9 cellular contexts compared by ENCODE assay signal in genomic region chr17:32267690-32268205, GRCh38. TPM values are rescaled to one million over a fixed set of nuclear protein-coding genes. Genes with fewer than 3 reads are reported as not detected.
A peak's percentile ranks its signal among the peaks of the same experiment; 100 is the strongest.
DNase-seq lines count a peak whose midpoint lies in the region; ATAC-seq and TF ChIP-seq lines count a peak whose summit lies in the region.
"Had no signal": no experiment of that assay in that cellular context is flagged by ENCODE, and none has a peak within 500 bp of the region (broad histone marks: within the 10 kb centered on the region; RNA-seq: fewer than 3 reads in every experiment).

No MANE protein-coding gene starts in this region.

- H3K36me3 ChIP-seq in PC-3 (ENCODE audit: low read depth, low read length) (no peaks in the 10 kb centered on the region), MG63 (no peaks in the 10 kb centered on the region)

- H3K4me1 Mint-ChIP-seq in MCF 10A (ENCODE audit: insufficient read depth, unreplicated experiment) (peaks cover 6% of the 10 kb centered on the region), nephron (peaks cover 17% of the 10 kb centered on the region)

- peak; percentile 77 for ATAC-seq in PC-3
- no peak for ATAC-seq in activated CD4-positive, CD25-positive, alpha-beta regulatory T cell treated with anti-CD3 and anti-CD28 coated beads, Interleukin-2, amount 50 U/mL, for 24 hours

- peak overlapping the region; percentile 56 for H3K4me3 Mint-ChIP-seq in MCF 10A (ENCODE audit: unreplicated experiment)
- peak overlapping the region; percentile 72 to 80 (median 77) for H3K4me3 Mint-ChIP-seq in nephron

- H3K79me2 ChIP-seq in PC-3 (ENCODE audit: low read length) = no peaks in the 10 kb centered on the region

- no peaks in the 10 kb centered on the region for H3F3A ChIP-seq in PC-3 (ENCODE audit: low read length, unreplicated experiment)

- no peaks in the 10 kb centered on the region for H3K4me1 ChIP-seq in PC-3 (ENCODE audit: insufficient read depth, low read length)

- no peak overlapping the region for H3K4me3 ChIP-seq in PC-3 (ENCODE audit: low read length)
- H3K4me3 ChIP-seq in MG63 = no peak overlapping the region

- H3K9me3 Mint-ChIP-seq in MCF 10A (ENCODE audit: unreplicated experiment) = no peaks in the 10 kb centered on the region
- no peaks in the 10 kb centered on the region for H3K9me3 Mint-ChIP-seq in nephron
- H3K9me3 Mint-ChIP-seq: dendritic cell treated with granulocyte-macrophage colony-stimulating factor and Interleukin-4, amounts not matched to agents 40 ng/mL and 50 ng/mL, for 4 days had no signal

- H3K27ac Mint-ChIP-seq in MCF 10A (ENCODE audit: low read depth, unreplicated experiment) (no peak overlapping the region), nephron (no peak overlapping the region)
- H3K27ac Mint-ChIP-seq: dendritic cell treated with granulocyte-macrophage colony-stimulating factor and Interleukin-4, amounts not matched to agents 40 ng/mL and 50 ng/mL, for 4 days had no signal

- H3K36me3 Mint-ChIP-seq in MCF 10A (ENCODE audit: insufficient read depth, unreplicated experiment) = no peaks in the 10 kb centered on the region
- H3K36me3 Mint-ChIP-seq in nephron (ENCODE audit: low read depth) = no peaks in the 10 kb centered on the region

- no peak overlapping the region for H3K9ac ChIP-seq in PC-3 (ENCODE audit: low read length)

- H3K27me3 Mint-ChIP-seq in MCF 10A (ENCODE audit: insufficient read depth, unreplicated experiment) = peaks cover 90% of the 10 kb centered on the region
- peaks cover 90% of the 10 kb centered on the region for H3K27me3 Mint-ChIP-seq in nephron (ENCODE audit: low read depth)

- CTCF ChIA-PET in PC-3 (lab: Charles Lee) (no interaction called here), MCF 10A (lab: Yijun Ruan, JAX) (no interaction called here), HEK293T (lab: Yijun Ruan, JAX) (no interaction called here)

- BruUV-seq in PC-3 (replicated peaks; lab: Mats Ljungman, UMichigan) = no TSS peak
- BruUV-seq in MCF 10A (replicated peaks; lab: Mats Ljungman, UMichigan) = no TSS peak

- H3K9me3 ChIP-seq in PC-3 (ENCODE audit: low read length) = no peaks in the 10 kb centered on the region
- H3K9me3 ChIP-seq in MG63 = no peaks in the 10 kb centered on the region

- TF ChIP-seq CTCF in PC-3 (conservative IDR thresholded peaks at IDR 0.05; ENCODE audit: low read depth, low read length) = no peak
- no peak for TF ChIP-seq CTCF in MCF 10A (IDR thresholded peaks at IDR 0.05; ENCODE audit: unreplicated experiment)
- TF ChIP-seq CTCF in nephron (IDR thresholded peaks at IDR 0.05; ENCODE audit: unreplicated experiment in 3 of 3) = no peak

- no peaks in the 10 kb centered on the region for H3K9me2 ChIP-seq in PC-3 (replicated peaks; ENCODE audit: low read length)

- no peak overlapping the region for H3K27ac ChIP-seq in PC-3 (ENCODE audit: low read length)

- intact Hi-C loops in PC-3 (cut with micrococcal nuclease) = no loop called here
- intact Hi-C loops in MCF 10A (cut with micrococcal nuclease) = no loop called here

- H3K4me2 ChIP-seq in PC-3 (ENCODE audit: low read length) = no peak overlapping the region

- DNase-seq in DMS53 treated with DMSO at 0.1 percent for 48 hours (lab: John Stamatoyannopoulos, UW; ENCODE audit: unreplicated experiment) (peak; percentile 36), PC-3 (no peak), MCF 10A (ENCODE audit: unreplicated experiment) (peak; percentile 25), HEK293T (ENCODE audit: extremely low spot score) (no peak), MG63 (no peak), germinal center (ENCODE audit: low spot score) (no peak)

- POLR2A ChIA-PET in PC-3 (lab: Charles Lee; ENCODE audit: unreplicated experiment) = no interaction called here
- POLR2A ChIA-PET in MCF 10A (lab: Yijun Ruan, JAX) = no interaction called here
- POLR2A ChIA-PET in HEK293T (lab: Yijun Ruan, JAX) = no interaction called here

- peaks cover 47% of the 10 kb centered on the region for H3K27me3 ChIP-seq in PC-3 (ENCODE audit: low read length)
- peaks cover 32% of the 10 kb centered on the region for H3K27me3 ChIP-seq in MG63

- no peaks in the 10 kb centered on the region for H4K20me1 ChIP-seq in PC-3 (ENCODE audit: low read length)

- H2AFZ ChIP-seq in PC-3 (ENCODE audit: low read length) = no peak overlapping the region

TF ChIP-seq in HEK293T, 16 proteins besides CTCF, POLR2A, EP300 and RAD21:
- TF ChIP-seq SP1 (IDR thresholded peaks at IDR 0.05) (no peak), TARDBP (IDR thresholded peaks at IDR 0.05) (no peak), FOXK2 (IDR thresholded peaks at IDR 0.05) (no peak), SUZ12 (IDR thresholded peaks at IDR 0.05) (no peak), ARNT (IDR thresholded peaks at IDR 0.05) (no peak), LEF1 (IDR thresholded peaks at IDR 0.05; ENCODE audit: borderline replicate concordance) (no peak), ZNF384 (IDR thresholded peaks at IDR 0.05) (no peak), FOXM1 (IDR thresholded peaks at IDR 0.05; ENCODE audit: borderline replicate concordance) (no peak), L3MBTL2 (conservative IDR thresholded peaks at IDR 0.05) (no peak), BHLHE40 (IDR thresholded peaks at IDR 0.05; ENCODE audit: borderline replicate concordance) (no peak), FOXA1 (IDR thresholded peaks at IDR 0.05) (no peak), ELF4 (IDR thresholded peaks at IDR 0.05) (no peak), HDGF (IDR thresholded peaks at IDR 0.05; ENCODE audit: borderline replicate concordance) (no peak), CTBP1 (IDR thresholded peaks at IDR 0.05; ENCODE audit: borderline replicate concordance) (no peak)
- TF ChIP-seq, protein P1, sequence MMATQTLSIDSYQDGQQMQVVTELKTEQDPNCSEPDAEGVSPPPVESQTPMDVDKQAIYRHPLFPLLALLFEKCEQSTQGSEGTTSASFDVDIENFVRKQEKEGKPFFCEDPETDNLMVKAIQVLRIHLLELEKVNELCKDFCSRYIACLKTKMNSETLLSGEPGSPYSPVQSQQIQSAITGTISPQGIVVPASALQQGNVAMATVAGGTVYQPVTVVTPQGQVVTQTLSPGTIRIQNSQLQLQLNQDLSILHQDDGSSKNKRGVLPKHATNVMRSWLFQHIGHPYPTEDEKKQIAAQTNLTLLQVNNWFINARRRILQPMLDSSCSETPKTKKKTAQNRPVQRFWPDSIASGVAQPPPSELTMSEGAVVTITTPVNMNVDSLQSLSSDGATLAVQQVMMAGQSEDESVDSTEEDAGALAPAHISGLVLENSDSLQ (IDR thresholded peaks at IDR 0.05) = no peak
TF ChIP-seq in HEK293T: peak in this region for 0.

RNA-seq across cellular contexts. Expression of gene RHBDL3, which starts 2.1 kb away (rescaled TPM):
- total RNA-seq in PC-3 (2014; rRNA removed) (not detected in 2 replicates), MCF 10A (2022) (not detected in 2 replicates)
- 0.42 and 0.89 TPM in 2 replicates for total RNA-seq in MG63 (2014; rRNA removed; shearing (Covaris generic); ENCODE audit: low replicate concordance)

Comparison
In these comparisons a context has a peak if more than half of its experiments do, and no peak if none do; other contexts are left out.
1. DNase-seq: peak in DMS53 treated with DMSO at 0.1 percent for 48 hours (single experiment) and MCF 10A (single experiment); none in PC-3 (single experiment), HEK293T (single experiment), MG63 (single experiment) and germinal center (single experiment).